In the genomic region with DNA sequence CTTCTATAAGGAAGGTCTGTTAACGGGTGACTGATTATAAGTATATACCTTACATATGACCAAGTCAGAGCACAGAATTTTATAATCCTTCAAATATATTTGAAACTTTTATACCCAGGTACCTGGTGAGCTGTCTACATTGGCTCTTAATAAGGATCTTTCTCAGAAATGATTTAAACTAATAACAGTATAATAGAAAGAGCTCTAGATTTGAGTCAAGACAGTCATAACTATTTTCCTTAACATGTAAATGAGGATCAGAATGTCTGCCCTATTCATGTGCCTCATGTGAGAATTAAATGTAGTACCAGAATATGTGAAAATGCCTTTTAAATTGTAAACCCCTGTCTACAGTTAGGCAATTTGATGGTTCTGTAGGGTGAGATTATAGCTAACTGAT, we compare ENCODE assay signal across 23 cellular contexts.
"Had no signal": no experiment of that assay in that cellular context is flagged by ENCODE, and none has a peak within 500 bp of the region (broad histone marks: within the 10 kb centered on the region; RNA-seq: fewer than 3 reads in every experiment).

No MANE protein-coding gene starts in this region.

- H3K9me3 ChIP-seq: prostate gland, spleen, stomach, thoracic aorta had no signal

- H3K36me3 ChIP-seq: prostate gland, thoracic aorta had no signal

- H3K4me3 Mint-ChIP-seq: naive thymus-derived CD4-positive, alpha-beta T cell; nephron progenitor cell had no signal

- H3K27ac Mint-ChIP-seq: nephron progenitor cell had no signal

- DNase-seq: cortex of kidney; dorsolateral prefrontal cortex; effector CD8-positive, alpha-beta T cell; foreskin melanocyte; head of caudate nucleus; left colon; left ventricle myocardium superior; mesenchymal stem cell; naive thymus-derived CD4-positive, alpha-beta T cell; nephron progenitor cell; spleen; stimulated activated CD4-positive, alpha-beta T cell treated with anti-CD3 and anti-CD28 coated beads, Interleukin-15, amount 100 ng/mL, for 24 hours; stimulated activated CD4-positive, alpha-beta T cell treated with anti-CD3 and anti-CD28 coated beads, Interleukin-1b, Interleukin-23, amount 100 ng/mL, for 48 hours; stimulated activated CD4-positive, alpha-beta T cell treated with anti-CD3 and anti-CD28 coated beads, Interleukin-4, amount 100 ng/mL, for 4 hours; stimulated activated naive CD4-positive, alpha-beta T cell; stomach; substantia nigra; trophoblast cell had no signal

- H3K4me1 ChIP-seq: prostate gland had no signal

- H3K9me3 Mint-ChIP-seq: naive thymus-derived CD4-positive, alpha-beta T cell; nephron progenitor cell had no signal

- H3K27ac ChIP-seq: dorsolateral prefrontal cortex, hepatocyte, parathyroid adenoma, prostate gland, spleen, stomach, thoracic aorta had no signal

- H3K4me2 ChIP-seq: hepatocyte had no signal

- H3K4me3 ChIP-seq: dorsolateral prefrontal cortex, hepatocyte, lung, prostate gland, spleen, stomach, thoracic aorta had no signal

- H3K27me3 Mint-ChIP-seq: naive thymus-derived CD4-positive, alpha-beta T cell had no signal

- H2AFZ ChIP-seq: hepatocyte, parathyroid adenoma had no signal
